Comparison of ENCODE assay signal across 8 cellular contexts in genomic region chr16:18789850-18790706, GRCh38. TPM values are rescaled to one million over a fixed set of nuclear protein-coding genes. Genes with fewer than 3 reads are reported as not detected.
DNase-seq lines count a peak whose midpoint lies in the region; ATAC-seq lines count a peak whose summit lies in the region.

TSS of gene RPS15A (minus strand) at chr16:18790334. CDS start at chr16:18789113, 1,221 bp downstream.

- peak; percentile 96 for DNase-seq in COR-L47 (lab: John Stamatoyannopoulos, UW)
- peak; percentile 27 to 95 (median 87) for DNase-seq in HUDEP-2 (lab: John Stamatoyannopoulos, UW; ENCODE audit: unreplicated experiment in 76 of 76)
- DNase-seq in NT2/D1 (ENCODE audit: low read depth, low spot score) = peak; percentile 98
- DNase-seq in activated CD8-positive, alpha-beta memory T cell treated with anti-CD3 and anti-CD28 coated beads, Interleukin-2, amount 10 ng/mL, durations not matched to agents 7 days and 5 days = peak; percentile 97
- peak; percentile 99 for DNase-seq in mesendoderm
- peak; percentile 79 for DNase-seq in stimulated activated CD8-positive, alpha-beta memory T cell treated with anti-CD3 and anti-CD28 coated beads, Interleukin-15, amount 100 ng/mL, for 1 hour (ENCODE audit: low read depth)

- no peak within 1 kb of the TSS for H2BK120ac ChIP-seq in mesendoderm (ENCODE audit: low read depth, low read length)

- peaks cover 4% of the 10 kb centered on the region for H3K79me1 ChIP-seq in mesendoderm (ENCODE audit: low read length)

- peak within 1 kb of the TSS; percentile 98 for H3K9ac ChIP-seq in NT2/D1 (ENCODE audit: insufficient read length, low read depth)
- H3K9ac ChIP-seq in endocrine pancreas (ENCODE audit: control insufficient read depth, insufficient read depth, low read length) = peak within 1 kb of the TSS; percentile 91
- peak within 1 kb of the TSS; percentile 81 for H3K9ac ChIP-seq in mesendoderm (ENCODE audit: low read length)

- peak within 1 kb of the TSS; percentile 19 for H3K23ac ChIP-seq in mesendoderm (ENCODE audit: low read length)

- H2BK5ac ChIP-seq in mesendoderm (ENCODE audit: low read length) = peak within 1 kb of the TSS; percentile 81

- H3K9me3 Mint-ChIP-seq in activated CD8-positive, alpha-beta memory T cell treated with anti-CD3 and anti-CD28 coated beads, Interleukin-2, amount 10 ng/mL, durations not matched to agents 7 days and 5 days (ENCODE audit: low read depth) = no peaks in the 10 kb centered on the region

- ATAC-seq in GM21381 (IDR thresholded peaks at IDR 0.05; ENCODE audit: unreplicated experiment) = peak; percentile 83
- peak; percentile 93 for ATAC-seq in activated CD8-positive, alpha-beta memory T cell treated with anti-CD3 and anti-CD28 coated beads, Interleukin-2, amount 10 ng/mL, durations not matched to agents 7 days and 5 days

- H2AK5ac ChIP-seq in mesendoderm (ENCODE audit: low read length) = no peak within 1 kb of the TSS

- H3K56ac ChIP-seq in mesendoderm (ENCODE audit: low read length) = peak within 1 kb of the TSS; percentile 97

- H2BK15ac ChIP-seq in mesendoderm (replicated peaks; ENCODE audit: low read depth) = no peak within 1 kb of the TSS

- peak within 1 kb of the TSS; percentile 99 for H3K4me3 Mint-ChIP-seq in activated CD8-positive, alpha-beta memory T cell treated with anti-CD3 and anti-CD28 coated beads, Interleukin-2, amount 10 ng/mL, durations not matched to agents 7 days and 5 days

- H3K4me1 ChIP-seq in NT2/D1 (ENCODE audit: insufficient read depth, insufficient read length) = no peaks in the 10 kb centered on the region
- peaks cover 12% of the 10 kb centered on the region for H3K4me1 ChIP-seq in endocrine pancreas (ENCODE audit: control insufficient read depth, insufficient read depth, low read length)
- peaks cover 5% of the 10 kb centered on the region for H3K4me1 ChIP-seq in mesendoderm (ENCODE audit: control insufficient read depth, low read depth, low read length)

- peak within 1 kb of the TSS; percentile 100 for H3K4ac ChIP-seq in mesendoderm (ENCODE audit: low read depth, low read length)

- peaks cover 81% of the 10 kb centered on the region for H3K36me3 Mint-ChIP-seq in activated CD8-positive, alpha-beta memory T cell treated with anti-CD3 and anti-CD28 coated beads, Interleukin-2, amount 10 ng/mL, durations not matched to agents 7 days and 5 days

- WGBS in mesendoderm (ENCODE audit: extremely low coverage, insufficient coverage, low lambda C conversion rate) = no CpG with 5 or more reads among the region's 60 CpGs

- peak within 1 kb of the TSS; percentile 91 for H3K4me2 ChIP-seq in mesendoderm (ENCODE audit: low read length)

- H3K79me2 ChIP-seq in mesendoderm (ENCODE audit: control insufficient read depth, insufficient read depth, low read length) = peaks cover 51% of the 10 kb centered on the region

- peaks cover 54% of the 10 kb centered on the region for H3K4me1 Mint-ChIP-seq in activated CD8-positive, alpha-beta memory T cell treated with anti-CD3 and anti-CD28 coated beads, Interleukin-2, amount 10 ng/mL, durations not matched to agents 7 days and 5 days

- no peaks in the 10 kb centered on the region for H3K9me3 ChIP-seq in NT2/D1 (ENCODE audit: insufficient read depth, low read length)
- no peaks in the 10 kb centered on the region for H3K9me3 ChIP-seq in endocrine pancreas (ENCODE audit: control insufficient read depth, low read length)

- peak within 1 kb of the TSS; percentile 58 for H3K27ac ChIP-seq in mesendoderm (ENCODE audit: low read depth, low read length)

- no peak within 1 kb of the TSS for H4K5ac ChIP-seq in mesendoderm (ENCODE audit: low read length)

- peaks cover 86% of the 10 kb centered on the region for H3K36me3 ChIP-seq in NT2/D1 (ENCODE audit: insufficient read depth, insufficient read length, low read length)
- H3K36me3 ChIP-seq in endocrine pancreas (ENCODE audit: control insufficient read depth, insufficient read depth, low read length) = peaks cover 6% of the 10 kb centered on the region
- H3K36me3 ChIP-seq in mesendoderm (ENCODE audit: control insufficient read depth, insufficient read depth, low read length) = peaks cover 25% of the 10 kb centered on the region

- H4K8ac ChIP-seq in mesendoderm (ENCODE audit: low read depth, low read length) = no peak within 1 kb of the TSS

- CTCF ChIA-PET in activated CD8-positive, alpha-beta memory T cell treated with anti-CD3 and anti-CD28 coated beads, Interleukin-2, amount 10 ng/mL, durations not matched to agents 7 days and 5 days (lab: Charles Lee) = interaction anchor here (12.4 kb wide), 1 partner anchor 12 kb away, joined by 126 read pairs; the partner anchor contains the start of gene ARL6IP1

- peak within 1 kb of the TSS; percentile 70 for H3K18ac ChIP-seq in mesendoderm (ENCODE audit: low read length)

- peak within 1 kb of the TSS; percentile 93 for H3K27ac Mint-ChIP-seq in activated CD8-positive, alpha-beta memory T cell treated with anti-CD3 and anti-CD28 coated beads, Interleukin-2, amount 10 ng/mL, durations not matched to agents 7 days and 5 days

- no peaks in the 10 kb centered on the region for H3K27me3 ChIP-seq in NT2/D1 (ENCODE audit: insufficient read depth, insufficient read length)
- H3K27me3 ChIP-seq in endocrine pancreas (ENCODE audit: control insufficient read depth, insufficient read depth, low read length) = no peaks in the 10 kb centered on the region
- no peaks in the 10 kb centered on the region for H3K27me3 ChIP-seq in mesendoderm (ENCODE audit: insufficient read depth, low read length, poor library complexity)

- H3K27me3 Mint-ChIP-seq in activated CD8-positive, alpha-beta memory T cell treated with anti-CD3 and anti-CD28 coated beads, Interleukin-2, amount 10 ng/mL, durations not matched to agents 7 days and 5 days = no peaks in the 10 kb centered on the region

- peak within 1 kb of the TSS; percentile 93 for H3K4me3 ChIP-seq in NT2/D1 (ENCODE audit: insufficient read length, low read depth)
- peak within 1 kb of the TSS; percentile 100 for H3K4me3 ChIP-seq in endocrine pancreas (ENCODE audit: control insufficient read depth, insufficient read depth, low read length)
- H3K4me3 ChIP-seq in mesendoderm (ENCODE audit: low read length) = peak within 1 kb of the TSS; percentile 60

RNA-seq across cellular contexts. Expression of gene RPS15A, which starts in this region (rescaled TPM):
- 1,000 to 10,000 TPM; 1,517 to 1,668 TPM for total RNA-seq in activated CD8-positive, alpha-beta memory T cell treated with anti-CD3 and anti-CD28 coated beads, Interleukin-2, amount 10 ng/mL, durations not matched to agents 7 days and 5 days
- polyA plus RNA-seq in mesendoderm (2013, experiment 1 of 2) = 4,618 TPM
- 4,640 TPM for polyA plus RNA-seq in mesendoderm (2013, experiment 2 of 2)

Comparison
In these comparisons a context has a peak if more than half of its experiments do, and no peak if none do; other contexts are left out.
1. Peak in every context shown above with its lines: DNase-seq, ATAC-seq, H3K4me3 ChIP-seq and H3K27ac ChIP-seq.